Comparison of ENCODE assay signal across 9 cellular contexts in the genomic region with DNA sequence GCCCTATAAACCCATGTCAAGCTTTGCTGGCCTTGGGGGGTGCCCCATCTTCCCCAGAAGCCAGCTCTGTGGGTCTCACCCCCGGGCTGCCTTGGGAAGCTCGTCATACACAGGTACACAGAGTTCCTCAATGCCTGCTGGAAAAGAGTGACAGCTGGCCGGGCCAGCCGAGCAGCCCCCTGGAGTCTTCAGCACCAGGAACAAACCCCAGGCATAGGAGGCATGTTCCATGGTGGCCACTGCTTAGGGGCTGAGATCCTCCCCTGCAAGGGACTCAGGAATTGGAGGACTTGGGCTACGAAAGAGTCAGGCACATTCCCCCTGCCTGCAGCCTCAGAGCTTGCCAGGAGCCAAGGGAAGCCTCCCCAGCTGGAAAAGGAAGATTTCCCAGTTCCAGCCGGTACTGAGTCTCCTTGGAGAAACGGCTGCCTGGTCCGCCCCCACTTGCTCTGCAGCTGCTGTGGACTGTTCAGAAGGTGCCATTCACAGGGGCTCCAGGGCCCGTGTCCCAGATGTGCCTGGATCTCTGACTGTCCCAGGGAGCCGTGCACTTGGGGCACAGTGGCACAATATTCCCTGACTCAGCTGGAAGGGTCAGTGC.
DNase-seq lines count a peak whose midpoint lies in the region; ATAC-seq and TF ChIP-seq lines count a peak whose summit lies in the region.
"Had no signal": no experiment of that assay in that cellular context is flagged by ENCODE, and none has a peak within 500 bp of the region (broad histone marks: within the 10 kb centered on the region; RNA-seq: fewer than 3 reads in every experiment).

No MANE protein-coding gene starts in this region.

- H3K4me3 ChIP-seq in uterus: no peak overlapping the region

- CTCF ChIA-PET in activated naive CD4-positive, alpha-beta T cell treated with anti-CD3 and anti-CD28 coated beads for 36 hours (lab: Charles Lee): interaction anchor here (1.0 to 1.5 kb wide), 3 partner anchors 24 to 191 kb away, joined by 4 to 6 read pairs (median 5); no protein-coding TSS in a partner anchor

- intact Hi-C loops in activated naive CD4-positive, alpha-beta T cell treated with anti-CD3 and anti-CD28 coated beads for 36 hours (cut with micrococcal nuclease): no loop called here
- intact Hi-C loops in Right ventricle myocardium inferior (cut with DNase I): loop anchor here (10.0 kb wide), 1 partner anchor 797 kb away; no protein-coding TSS in a partner anchor
- intact Hi-C loops in uterus (cut with DNase I; ENCODE audit: low total_unique reads): no loop called here

- peaks cover 26% of the 10 kb centered on the region for H3K36me3 Mint-ChIP-seq in activated naive CD4-positive, alpha-beta T cell treated with anti-CD3 and anti-CD28 coated beads for 36 hours (ENCODE audit: low read depth)

- H3K9me3 ChIP-seq in uterus: no peaks in the 10 kb centered on the region

- no peak for TF ChIP-seq CTCF in uterus (IDR thresholded peaks at IDR 0.05)

- ATAC-seq in Right ventricle myocardium inferior (peak; percentile 21), esophagus mucosa (no peak)

- H3K4me3 Mint-ChIP-seq in activated naive CD4-positive, alpha-beta T cell treated with anti-CD3 and anti-CD28 coated beads for 36 hours: no peak overlapping the region

- peak; percentile 3 for DNase-seq in activated naive CD4-positive, alpha-beta T cell treated with anti-CD3 and anti-CD28 coated beads for 36 hours
- DNase-seq in activated naive CD4-positive, alpha-beta T cell treated with anti-CD3 and anti-CD28 coated beads, Interleukin-2, amount 50 U/mL, for 16 hours: no peak
- DNase-seq in Right ventricle myocardium inferior (ENCODE audit: missing footprints) (peak; percentile 52), occipital lobe (lab: John Stamatoyannopoulos, UW) (peak; percentile 58), uterus (peak; percentile 59 to 71), NCI-H2107 treated with DMSO at 0.1 percent for 48 hours (lab: John Stamatoyannopoulos, UW; ENCODE audit: unreplicated experiment) (no peak), HPDE6-E6E7 (ENCODE audit: extremely low spot score) (no peak)
- DNase-seq: NCI-H345 had no signal

- peaks cover 0 to 11% of the 10 kb centered on the region in 2 donors for H3K4me1 ChIP-seq in uterus

- no peaks in the 10 kb centered on the region for H3K27me3 ChIP-seq in uterus

- H3K27me3 Mint-ChIP-seq in activated naive CD4-positive, alpha-beta T cell treated with anti-CD3 and anti-CD28 coated beads for 36 hours (ENCODE audit: low read depth): no peaks in the 10 kb centered on the region

- H3K27ac ChIP-seq in uterus: peak overlapping the region; percentile 83 to 85

- peaks cover 43% of the 10 kb centered on the region for H3K4me1 Mint-ChIP-seq in activated naive CD4-positive, alpha-beta T cell treated with anti-CD3 and anti-CD28 coated beads for 36 hours (ENCODE audit: low read depth)

- no peaks in the 10 kb centered on the region for H3K36me3 ChIP-seq in uterus

- TF ChIP-seq POLR2A in uterus (IDR thresholded peaks at IDR 0.05): no peak

- no peak overlapping the region for H3K27ac Mint-ChIP-seq in activated naive CD4-positive, alpha-beta T cell treated with anti-CD3 and anti-CD28 coated beads for 36 hours

- H3K9me3 Mint-ChIP-seq in activated naive CD4-positive, alpha-beta T cell treated with anti-CD3 and anti-CD28 coated beads for 36 hours: no peaks in the 10 kb centered on the region

Comparison
In these comparisons a context has a peak if more than half of its experiments do, and no peak if none do; other contexts are left out.
1. DNase-seq: peak in activated naive CD4-positive, alpha-beta T cell treated with anti-CD3 and anti-CD28 coated beads for 36 hours (single experiment), Right ventricle myocardium inferior (single experiment), occipital lobe (single experiment) and uterus (2 of 2); none in activated naive CD4-positive, alpha-beta T cell treated with anti-CD3 and anti-CD28 coated beads, Interleukin-2, amount 50 U/mL, for 16 hours (single experiment), NCI-H2107 treated with DMSO at 0.1 percent for 48 hours (single experiment) and HPDE6-E6E7 (single experiment).